ENCODE assay signal across 28 cellular contexts in genomic region chr9:128929560-128929959, GRCh38.
"Had no signal": no experiment of that assay in that cellular context is flagged by ENCODE, and none has a peak within 500 bp of the region (broad histone marks: within the 10 kb centered on the region; RNA-seq: fewer than 3 reads in every experiment).

No MANE protein-coding gene starts in this region.

- DNase-seq: cortex of kidney; dermis blood vessel endothelial cell; dorsolateral prefrontal cortex; effector CD4-positive, alpha-beta T cell; effector CD8-positive, alpha-beta T cell; effector memory CD4-positive, alpha-beta T cell; effector memory CD8-positive, alpha-beta T cell; endodermal cell; erythroblast; esophagus squamous epithelium; foreskin fibroblast; foreskin keratinocyte; foreskin melanocyte; gastrocnemius medialis; glutamatergic neuron; head of caudate nucleus; heart left ventricle; heart right ventricle; hippocampal formation had no signal

- H3K27me3 ChIP-seq: dorsolateral prefrontal cortex, esophagus muscularis mucosa, esophagus squamous epithelium, foreskin keratinocyte, gastrocnemius medialis, gastroesophageal sphincter, heart left ventricle, heart right ventricle, hepatocyte had no signal

- H3K9me3 ChIP-seq: esophagus muscularis mucosa, esophagus squamous epithelium, gastrocnemius medialis, gastroesophageal sphincter, heart left ventricle, heart right ventricle had no signal

- H3K79me2 ChIP-seq: hepatocyte had no signal

- ATAC-seq: effector memory CD8-positive, alpha-beta T cell; esophagus mucosa; foreskin keratinocyte; gastrocnemius medialis; gastroesophageal sphincter; heart left ventricle; heart right ventricle had no signal

- H3K4me3 ChIP-seq: coronary artery, dorsolateral prefrontal cortex, esophagus muscularis mucosa, esophagus squamous epithelium, gastrocnemius medialis, gastroesophageal sphincter, heart left ventricle, heart right ventricle, hepatocyte had no signal

- H2AFZ ChIP-seq: hepatocyte had no signal

- FAIRE-seq: endometrium, endothelial cell of umbilical vein, frontal cortex had no signal

- H3K36me3 ChIP-seq: gastrocnemius medialis had no signal

- H3K4me1 ChIP-seq: foreskin keratinocyte had no signal

- H3K4me2 ChIP-seq: hepatocyte had no signal

- H3K27ac ChIP-seq: coronary artery, epithelial cell of prostate, esophagus muscularis mucosa, esophagus squamous epithelium, foreskin keratinocyte, gastrocnemius medialis, gastroesophageal sphincter, heart left ventricle, heart right ventricle, hepatocyte had no signal
